In the genomic region with DNA sequence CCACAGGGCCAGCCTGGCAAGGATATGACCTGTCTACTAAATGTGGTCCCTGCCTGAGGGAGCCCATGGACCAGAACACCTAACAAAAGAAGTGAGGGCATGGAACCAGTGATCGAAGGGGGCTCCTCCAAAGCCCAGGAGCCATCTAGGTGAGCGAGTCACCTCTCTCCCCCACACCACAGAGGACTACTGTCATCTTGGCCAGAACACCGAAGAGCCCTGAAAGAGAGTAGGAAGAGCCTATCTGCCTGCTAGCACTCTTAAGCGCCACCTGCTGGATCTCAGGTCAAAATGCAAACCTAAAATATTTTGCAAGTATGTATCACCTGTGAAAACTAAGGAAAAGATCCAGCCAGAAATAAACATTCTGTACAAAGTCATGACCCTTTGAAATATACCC, we compare ENCODE assay signal across 8 cellular contexts.
DNase-seq lines count a peak whose midpoint lies in the region; ATAC-seq and TF ChIP-seq lines count a peak whose summit lies in the region.

No MANE protein-coding gene starts in this region.

- no peak overlapping the region for H2AFZ ChIP-seq in PC-9

- CTCF ChIA-PET in PC-9 (lab: Charles Lee): no interaction called here

- peak; percentile 10 for DNase-seq in AG08395 (ENCODE audit: low spot score)
- no peak for DNase-seq in PC-9
- DNase-seq in dermis blood vessel endothelial cell: peak; percentile 65
- DNase-seq in renal cortical epithelial cell (ENCODE audit: low read depth): peak; percentile 13
- no peak for DNase-seq in posterior vena cava (ENCODE audit: low spot score)
- DNase-seq in hippocampal formation (lab: John Stamatoyannopoulos, UW): no peak

- H3K27ac ChIP-seq in PC-9: no peak overlapping the region

- H4K20me1 ChIP-seq in PC-9 (ENCODE audit: insufficient read depth): no peaks in the 10 kb centered on the region

- H3K79me2 ChIP-seq in PC-9 (ENCODE audit: low read depth): no peaks in the 10 kb centered on the region

- H3K36me3 ChIP-seq in PC-9 (ENCODE audit: low read depth): no peaks in the 10 kb centered on the region

- H3F3A ChIP-seq in PC-9 (ENCODE audit: insufficient read depth, low read depth): no peaks in the 10 kb centered on the region

- TF ChIP-seq CTCF in GM12872 (IDR thresholded peaks at IDR 0.05; ENCODE audit: insufficient read depth, low read depth, low read length): peak; percentile 64
- TF ChIP-seq CTCF in PC-9 (conservative IDR thresholded peaks at IDR 0.05): peak; percentile 69

- no peak overlapping the region for H3K4me2 ChIP-seq in PC-9

- no peaks in the 10 kb centered on the region for H3K27me3 ChIP-seq in PC-9 (ENCODE audit: insufficient read depth, low read depth)

- intact Hi-C loops in PC-9 (cut with micrococcal nuclease; ENCODE audit: unreplicated experiment): no loop called here
- intact Hi-C loops in posterior vena cava (cut with DNase I): no loop called here

- H3K9me3 ChIP-seq in PC-9 (ENCODE audit: insufficient read depth, low read depth): peaks cover 4% of the 10 kb centered on the region; the same call in 1 of the 2 replicates

- POLR2A ChIA-PET in PC-9 (lab: Charles Lee; ENCODE audit: unreplicated experiment): no interaction called here

- H3K9me2 ChIP-seq in PC-9 (ENCODE audit: insufficient read depth): no peaks in the 10 kb centered on the region

- peak; percentile 71 for ATAC-seq in HG02798 (IDR thresholded peaks at IDR 0.05; ENCODE audit: poor library complexity, unreplicated experiment)

- H3K4me1 ChIP-seq in PC-9 (replicated peaks; ENCODE audit: insufficient read depth): no peaks in the 10 kb centered on the region

- no TSS peak for BruUV-seq in PC-9 (replicated peaks; lab: Mats Ljungman, UMichigan)

- no peak overlapping the region for H3K4me3 ChIP-seq in PC-9

Comparison
In these comparisons a context has a peak if more than half of its experiments do, and no peak if none do; other contexts are left out.
1. DNase-seq: peak in AG08395 (single experiment), dermis blood vessel endothelial cell (single experiment) and renal cortical epithelial cell (single experiment); none in PC-9 (0 of 2), posterior vena cava (single experiment) and hippocampal formation (0 of 2).